9 cellular contexts compared by ENCODE assay signal in genomic region chr10:29119374-29119773, GRCh38.
DNase-seq lines count a peak whose midpoint lies in the region; ATAC-seq and TF ChIP-seq lines count a peak whose summit lies in the region.
"Had no signal": no experiment of that assay in that cellular context is flagged by ENCODE, and none has a peak within 500 bp of the region (broad histone marks: within the 10 kb centered on the region; RNA-seq: fewer than 3 reads in every experiment).

No MANE protein-coding gene starts in this region.

- H3K4me3 ChIP-seq in prostate gland = no peak overlapping the region

- peak in 3 of 4 experiments; percentile 25 to 43 (median 28) for TF ChIP-seq CTCF in prostate gland (IDR thresholded peaks at IDR 0.05)

- H3K27ac ChIP-seq in prostate gland = no peak overlapping the region
- H3K27ac ChIP-seq: epithelial cell of prostate had no signal

- no peak overlapping the region for H3K4me3 Mint-ChIP-seq in T-helper 17 cell

- H3K4me1 ChIP-seq in prostate gland (replicated peaks) = no peaks in the 10 kb centered on the region

- no peaks in the 10 kb centered on the region for H3K9me3 ChIP-seq in prostate gland
- H3K9me3 ChIP-seq in T-helper 17 cell (ENCODE audit: control insufficient read depth, low read length, poor library complexity, severe bottlenecking) = no peaks in the 10 kb centered on the region

- intact Hi-C loops in prostate gland (cut with DNase I) = no loop called here

- peak; percentile 46 for DNase-seq in activated CD4-positive, alpha-beta T cell treated with anti-CD3 and anti-CD28 coated beads for 48 hours
- DNase-seq in activated CD4-positive, alpha-beta T cell treated with anti-CD3 and anti-CD28 coated beads, Interleukin-2, amount 50 U/mL, for 1 hour = no peak
- DNase-seq in NCI-H146 (lab: John Stamatoyannopoulos, UW) = peak; percentile 65
- no peak for DNase-seq in prostate gland (ENCODE audit: low spot score)
- no peak for DNase-seq in T-helper 17 cell
- DNase-seq in amniotic stem cell (lab: John Stamatoyannopoulos, UW) = no peak

- no peaks in the 10 kb centered on the region for H3K27me3 ChIP-seq in prostate gland (replicated peaks; ENCODE audit: insufficient read depth)

- ATAC-seq in esophagus mucosa = peak; percentile 20
- no peak for ATAC-seq in T-helper 17 cell
- ATAC-seq in GM18498 (IDR thresholded peaks at IDR 0.05; ENCODE audit: unreplicated experiment) = no peak

- no peak for TF ChIP-seq POLR2A in prostate gland (IDR thresholded peaks at IDR 0.05)

- no peaks in the 10 kb centered on the region for H3K36me3 ChIP-seq in prostate gland

- no peak overlapping the region for H3K27ac Mint-ChIP-seq in T-helper 17 cell

- no peaks in the 10 kb centered on the region for H3K36me3 Mint-ChIP-seq in T-helper 17 cell (ENCODE audit: low read depth)

- H3K4me1 Mint-ChIP-seq in T-helper 17 cell = no peaks in the 10 kb centered on the region

- no peaks in the 10 kb centered on the region for H3K27me3 Mint-ChIP-seq in T-helper 17 cell

- 52% methylated on average over 8 of the region's 8 CpGs for WGBS in prostate gland

Comparison
In these comparisons a context has a peak if more than half of its experiments do, and no peak if none do; other contexts are left out.
1. DNase-seq: peak in activated CD4-positive, alpha-beta T cell treated with anti-CD3 and anti-CD28 coated beads for 48 hours (single experiment) and NCI-H146 (single experiment); none in activated CD4-positive, alpha-beta T cell treated with anti-CD3 and anti-CD28 coated beads, Interleukin-2, amount 50 U/mL, for 1 hour (single experiment), prostate gland (single experiment), T-helper 17 cell (0 of 3) and amniotic stem cell (single experiment).